ENCODE assay signal across 10 cellular contexts in the genomic region with DNA sequence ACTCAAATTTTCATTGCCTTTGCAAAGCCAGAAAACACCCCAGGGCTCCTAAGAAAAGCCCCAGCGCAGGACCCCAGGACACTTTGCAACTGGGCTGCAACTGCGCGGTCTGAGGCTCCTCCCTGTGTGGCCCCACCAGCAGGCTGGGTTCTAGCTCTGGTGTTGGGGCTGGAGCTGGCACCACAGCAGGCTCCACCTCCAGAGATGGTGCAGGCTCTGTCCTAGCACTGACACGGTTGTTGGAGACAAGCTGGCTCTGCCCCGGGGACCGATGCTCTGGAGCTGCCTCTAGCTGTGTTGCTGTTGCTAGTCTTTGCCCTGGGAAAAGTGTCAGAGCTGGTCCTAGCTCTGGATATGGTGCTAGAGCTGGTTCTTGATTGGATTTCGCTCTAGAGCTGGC. TPM values are rescaled to one million over a fixed set of nuclear protein-coding genes. Genes with fewer than 3 reads are reported as not detected.
DNase-seq lines count a peak whose midpoint lies in the region; ATAC-seq, FAIRE-seq and TF ChIP-seq lines count a peak whose summit lies in the region.
"Had no signal": no experiment of that assay in that cellular context is flagged by ENCODE, and none has a peak within 500 bp of the region (broad histone marks: within the 10 kb centered on the region; RNA-seq: fewer than 3 reads in every experiment).

No MANE protein-coding gene starts in this region.

- H3K79me2 ChIP-seq in ACC112 (ENCODE audit: control insufficient read depth, insufficient read depth, low read length, unreplicated experiment): peaks cover 42% of the 10 kb centered on the region
- H3K79me2 ChIP-seq in GM12878 (ENCODE audit: control insufficient read depth, insufficient read depth, low read length): peaks cover 45% of the 10 kb centered on the region
- peaks cover 37% of the 10 kb centered on the region for H3K79me2 ChIP-seq in mesendoderm (ENCODE audit: control insufficient read depth, insufficient read depth, low read length)

- no peak for DNase-seq in IMR-90
- no peak for DNase-seq in GM12878 (ENCODE audit: low read depth, low spot score)
- no peak for DNase-seq in mesendoderm
- DNase-seq in NCI-H1930 (lab: John Stamatoyannopoulos, UW): no peak
- DNase-seq in GM13976 (ENCODE audit: low spot score): no peak
- no peak for DNase-seq in medulla oblongata (ENCODE audit: extremely low spot score)
- DNase-seq: SJCRH30 had no signal

- no CpG with 5 or more reads among the region's 7 CpGs for WGBS in IMR-90 (ENCODE audit: extremely low coverage in 2 of 2, insufficient read length in 1 of 2), 2 experiments
- WGBS in GM12878 (ENCODE audit: insufficient coverage, insufficient replicate concordance, low lambda C conversion rate, missing lambda C conversion rate): 55% methylated on average over 7 of the region's 7 CpGs
- WGBS in mesendoderm (ENCODE audit: extremely low coverage, insufficient coverage, low lambda C conversion rate): no CpG with 5 or more reads among the region's 7 CpGs

- H4K5ac ChIP-seq in IMR-90 (ENCODE audit: low read depth, low read length) (no peak overlapping the region), mesendoderm (ENCODE audit: low read length) (no peak overlapping the region)

- H4K8ac ChIP-seq in IMR-90 (ENCODE audit: low read depth in 2 of 2, low read length in 2 of 2): peak overlapping the region in 1 of 2 experiments; percentile 84; a peak in 2 of 4 replicates
- no peak overlapping the region for H4K8ac ChIP-seq in mesendoderm (ENCODE audit: low read depth, low read length)

- no peak for ATAC-seq in IMR-90 (ENCODE audit: low read depth)
- peak; percentile 38 for ATAC-seq in GM12878
- ATAC-seq in GM21360 (IDR thresholded peaks at IDR 0.05; ENCODE audit: unreplicated experiment): no peak

- no peak overlapping the region for H2BK15ac ChIP-seq in IMR-90 (ENCODE audit: low read depth, low read length)
- H2BK15ac ChIP-seq in mesendoderm (replicated peaks; ENCODE audit: low read depth): no peak overlapping the region

- POLR2A ChIA-PET in IMR-90 (lab: Charles Lee; ENCODE audit: unreplicated experiment): no interaction called here
- POLR2A ChIA-PET in GM12878 (lab: Charles Lee): interaction anchor here (1.0 to 3.6 kb wide), 7 partner anchors 11 to 49 kb away, joined by 3 to 15 read pairs (median 3); a partner anchor contains a TSS

- peaks cover 15% of the 10 kb centered on the region for H3K9me1 ChIP-seq in IMR-90 (ENCODE audit: insufficient read depth, low read length)

- SMC1A ChIA-PET in GM12878 (lab: Charles Lee; ENCODE audit: uncharacterized antibody, unreplicated experiment): interaction anchor here (1.1 to 1.4 kb wide), 2 partner anchors 11 to 37 kb away, joined by 3 read pairs; no protein-coding TSS in a partner anchor

- TF ChIP-seq CTCF in IMR-90 (conservative IDR thresholded peaks at IDR 0.05; ENCODE audit: low read depth, low read length) (no peak), GM12878 (IDR thresholded peaks at IDR 0.05 in 2 of 3, conservative IDR thresholded peaks at IDR 0.05 in 1 of 3; ENCODE audit: control insufficient read depth in 2 of 3, extremely low read depth in 1 of 3, insufficient read depth in 1 of 3, low read depth in 3 of 3, low read length in 3 of 3) (no peak), GM13976 (IDR thresholded peaks at IDR 0.05; ENCODE audit: borderline replicate concordance, control extremely low read depth, extremely low read depth, insufficient read depth, missing control alignments) (no peak)

- H3K9me3 ChIP-seq in IMR-90 (ENCODE audit: control insufficient read depth, insufficient read depth, low read length) (no peaks in the 10 kb centered on the region), GM12878 (replicated peaks; ENCODE audit: control insufficient read depth, insufficient read depth, low read length) (no peaks in the 10 kb centered on the region)
- H3K9me3 ChIP-seq: SJCRH30 had no signal

- H3K56ac ChIP-seq in IMR-90 (ENCODE audit: extremely low read depth, insufficient read depth, low read length) (no peak overlapping the region), mesendoderm (ENCODE audit: low read length) (peak overlapping the region; percentile 90)

- H3K4ac ChIP-seq in IMR-90 (ENCODE audit: low read depth, low read length): peak overlapping the region; percentile 84; the same call in 1 of the 2 replicates
- no peak overlapping the region for H3K4ac ChIP-seq in mesendoderm (ENCODE audit: low read depth, low read length)

- H4K20me1 ChIP-seq in IMR-90 (ENCODE audit: insufficient read depth, low read length) (peaks cover 38% of the 10 kb centered on the region), GM12878 (ENCODE audit: control insufficient read depth, insufficient read depth) (peaks cover 8% of the 10 kb centered on the region)

- H2AK9ac ChIP-seq in IMR-90 (replicated peaks; ENCODE audit: low read depth, low read length, poor library complexity): peak overlapping the region; percentile 55

- dilution Hi-C loops in IMR-90 (cut with HindIII; ENCODE audit: low sequenced_read_pairs, unreplicated experiment): no loop called here

- H2AK5ac ChIP-seq in IMR-90 (ENCODE audit: low read depth, low read length) (no peak overlapping the region), mesendoderm (ENCODE audit: low read length) (peak overlapping the region; percentile 56)

- H3K4me2 ChIP-seq in IMR-90 (ENCODE audit: low read depth, low read length) (peak overlapping the region; percentile 71), GM12878 (ENCODE audit: control insufficient read depth, insufficient read depth) (peak overlapping the region; percentile 79), mesendoderm (ENCODE audit: low read length) (peak overlapping the region; percentile 47)

- RAD21 ChIA-PET in GM12878 (lab: Charles Lee; ENCODE audit: unreplicated experiment): interaction anchor here (0.8 to 1.2 kb wide), 3 partner anchors 14 to 37 kb away, joined by 3 to 4 read pairs (median 3); a partner anchor contains a TSS

- TF ChIP-seq POLR2A in IMR-90 (IDR thresholded peaks at IDR 0.05; ENCODE audit: low read depth, low read length) (no peak), GM12878 (IDR thresholded peaks at IDR 0.05; ENCODE audit: low read depth, low read length) (no peak)

- peak overlapping the region; percentile 99 for H3K4me3 ChIP-seq in ACC112 (ENCODE audit: low read depth, low read length)
- peak overlapping the region; percentile 98 for H3K4me3 ChIP-seq in IMR-90 (ENCODE audit: insufficient read depth, low read depth, low read length)
- peak overlapping the region; percentile 76 for H3K4me3 ChIP-seq in GM12878
- no peak overlapping the region for H3K4me3 ChIP-seq in mesendoderm (ENCODE audit: low read length)

- no peak for FAIRE-seq in GM12878 (lab: Jason Lieb, UNC)

- no peak overlapping the region for H2BK5ac ChIP-seq in IMR-90 (ENCODE audit: low read depth, low read length, poor library complexity, severe bottlenecking)
- H2BK5ac ChIP-seq in mesendoderm (ENCODE audit: low read length): no peak overlapping the region

- peaks cover 20% of the 10 kb centered on the region for H3K4me1 ChIP-seq in ACC112 (ENCODE audit: control insufficient read depth, insufficient read depth, low read length, unreplicated experiment)
- H3K4me1 ChIP-seq in IMR-90 (ENCODE audit: control insufficient read depth, insufficient read depth, low read length): peaks cover 14% of the 10 kb centered on the region
- peaks cover 13% of the 10 kb centered on the region for H3K4me1 ChIP-seq in GM12878 (ENCODE audit: control insufficient read depth, insufficient read depth, low read length)
- peaks cover 6% of the 10 kb centered on the region for H3K4me1 ChIP-seq in mesendoderm (ENCODE audit: control insufficient read depth, low read depth, low read length)

- intact Hi-C loops in IMR-90 (cut with micrococcal nuclease) (no loop called here), GM12878 (cut with micrococcal nuclease; ENCODE audit: unreplicated experiment) (no loop called here)

- no peak overlapping the region for H2BK20ac ChIP-seq in IMR-90 (ENCODE audit: low read depth, low read length)

- TF ChIP-seq RAD21 in IMR-90 (IDR thresholded peaks at IDR 0.05; ENCODE audit: low read length): no peak
- TF ChIP-seq RAD21 in GM12878 (IDR thresholded peaks at IDR 0.05; ENCODE audit: insufficient read depth, low read depth, low read length): no peak

- no peak overlapping the region for H3K27ac ChIP-seq in ACC112 (ENCODE audit: low read depth, low read length)
- no peak overlapping the region for H3K27ac ChIP-seq in IMR-90 (ENCODE audit: insufficient read depth, low read length)
- H3K27ac ChIP-seq in GM12878 (ENCODE audit: control insufficient read depth, insufficient read depth): peak overlapping the region; percentile 42; the same call in 1 of the 2 replicates
- H3K27ac ChIP-seq in mesendoderm (ENCODE audit: low read depth, low read length): no peak overlapping the region
- H3K27ac ChIP-seq: SJCRH30 had no signal

- BruUV-seq in IMR-90 (replicated peaks; lab: Mats Ljungman, UMichigan): no TSS peak
- no TSS peak for BruUV-seq in GM12878 (replicated peaks; lab: Mats Ljungman, UMichigan)

- peak overlapping the region; percentile 71; the same call in 1 of the 2 replicates for H3K23ac ChIP-seq in IMR-90 (ENCODE audit: low read depth, low read length)
- no peak overlapping the region for H3K23ac ChIP-seq in mesendoderm (ENCODE audit: low read length)

- CTCF ChIA-PET in IMR-90 (lab: Yijun Ruan, JAX) (no interaction called here), GM12878 (lab: Yijun Ruan, JAX) (interaction anchor here (0.6 to 2.4 kb wide), 11 partner anchors 9 to 306 kb away, joined by 3 to 10 read pairs (median 5); a partner anchor contains a TSS)

- H3K18ac ChIP-seq in IMR-90 (ENCODE audit: low read depth, low read length) (no peak overlapping the region), mesendoderm (ENCODE audit: low read length) (no peak overlapping the region)

- TF ChIP-seq EP300 in GM12878 (IDR thresholded peaks at IDR 0.05; ENCODE audit: borderline replicate concordance in 1 of 2, control insufficient read depth in 1 of 2, low read depth in 2 of 2, low read length in 2 of 2): no peak

- H2AFZ ChIP-seq in ACC112 (ENCODE audit: low read length, unreplicated experiment): peak overlapping the region; percentile 79
- peak overlapping the region; percentile 92 for H2AFZ ChIP-seq in IMR-90 (replicated peaks; ENCODE audit: low read length, poor library complexity)
- H2AFZ ChIP-seq in GM12878 (ENCODE audit: control insufficient read depth, low read depth, low read length): peak overlapping the region; percentile 83

- peak overlapping the region; percentile 48 for H3K9ac ChIP-seq in IMR-90 (ENCODE audit: low read depth, low read length)
- H3K9ac ChIP-seq in GM12878 (ENCODE audit: control insufficient read depth, insufficient read depth, low read length): peak overlapping the region; percentile 79; the same call in 1 of the 2 replicates
- peak overlapping the region; percentile 97 for H3K9ac ChIP-seq in mesendoderm (ENCODE audit: low read length)

- H3K36me3 ChIP-seq in ACC112 (ENCODE audit: insufficient read depth, low read length): peaks cover 13% of the 10 kb centered on the region; the same call in 1 of the 2 replicates
- peaks cover 22% of the 10 kb centered on the region for H3K36me3 ChIP-seq in IMR-90 (ENCODE audit: control insufficient read depth, insufficient read depth, low read length)
- H3K36me3 ChIP-seq in GM12878 (ENCODE audit: control insufficient read depth in 2 of 2, insufficient read depth in 2 of 2, low read length in 1 of 2): peaks cover 11 to 13% of the 10 kb centered on the region in 2 experiments; a peak in 3 of 4 replicates
- H3K36me3 ChIP-seq in mesendoderm (ENCODE audit: control insufficient read depth, insufficient read depth, low read length): peaks cover 11% of the 10 kb centered on the region

- H3K79me1 ChIP-seq in IMR-90 (ENCODE audit: low read depth in 1 of 2, low read length in 2 of 2) (peaks cover 22 to 67% of the 10 kb centered on the region in 2 experiments), mesendoderm (ENCODE audit: low read length) (peaks cover 31% of the 10 kb centered on the region)

- H4K91ac ChIP-seq in IMR-90 (ENCODE audit: insufficient read depth, low read depth, low read length): peak overlapping the region; percentile 38; the same call in 1 of the 2 replicates

- H3K14ac ChIP-seq in IMR-90 (replicated peaks; ENCODE audit: low read depth, low read length): no peak overlapping the region

- H2BK120ac ChIP-seq in IMR-90 (ENCODE audit: low read depth, low read length): no peak overlapping the region
- H2BK120ac ChIP-seq in mesendoderm (ENCODE audit: low read depth, low read length): no peak overlapping the region

- H3K27me3 ChIP-seq in ACC112 (ENCODE audit: insufficient read depth, low read length) (no peaks in the 10 kb centered on the region), IMR-90 (ENCODE audit: control insufficient read depth, insufficient read depth, low read length) (no peaks in the 10 kb centered on the region), GM12878 (replicated peaks in 1 of 2; ENCODE audit: control insufficient read depth in 2 of 2, insufficient read depth in 2 of 2, low read length in 1 of 2) (no peaks in the 10 kb centered on the region), mesendoderm (ENCODE audit: insufficient read depth, low read length, poor library complexity) (no peaks in the 10 kb centered on the region)

- in situ Hi-C loops in IMR-90 (cut with MboI; ENCODE audit: low sequenced_read_pairs) (no loop called here), GM12878 (cut with MboI) (no loop called here), GM13976 (cut with MboI; ENCODE audit: low sequenced_read_pairs, unreplicated experiment) (no loop called here)

RNA-seq across cellular contexts. Expression of a gene that starts 13.6 kb away (rescaled TPM):
- total RNA-seq in IMR-90 (2012; rRNA removed) (not detected in 2 replicates), GM12878 (2014; rRNA removed) (0.06 TPM in 1 of 2 replicates, not detected in the other), GM12878 (2014; rRNA removed; fragmentation: Illumina TruSeq; extraction: Trizol) (0.18 and 0.28 TPM in 2 replicates), GM12878 (2021) (0.21 and 0.51 TPM in 2 replicates)
- polyA plus RNA-seq in IMR-90 (2012; rRNA removed) (not detected in 2 replicates), GM12878 (2011; rRNA removed) (1.3 TPM in 2 replicates), GM12878 (2014; fragmentation: Illumina TruSeq; extraction: Trizol) (0.16 TPM in 1 of 2 replicates, not detected in the other), GM12878 (2014; fragmentation: Nextera tagmentation; extraction: Ambion mirVana) (under 1 TPM in 1 of 2 experiments, not detected in 1; 0.11 TPM), GM12878 (2014; rRNA removed) (0.06 and 0.35 TPM in 2 replicates), GM12878 (2016; fragmentation: Nextera tagmentation; extraction: Ambion mirVana) (1 to 10 TPM in 1 of 2 experiments, under 1 TPM in 1; 0.39 to 1.1 TPM)
- 0.03 TPM in 1 of 2 replicates, not detected in the other for polyA plus RNA-seq in IMR-90 (2012; cell fraction: cytosol; rRNA removed)
- polyA plus RNA-seq in IMR-90 (2012; cell fraction: nucleus; rRNA removed; ENCODE audit: low replicate concordance): not detected in 2 replicates
- 1.1 and 1.3 TPM in 2 replicates for total RNA-seq in GM12878 (2013; cell fraction: nucleolus; rRNA removed)
- polyA plus RNA-seq in GM12878 (2011; ENCODE audit: low read depth): 0.14 TPM
- 2.2 TPM in 2 replicates for polyA plus RNA-seq in GM12878 (2011; cell fraction: cytosol; rRNA removed)
- 2.0 and 2.8 TPM in 2 replicates for polyA plus RNA-seq in GM12878 (2011; cell fraction: nucleus; rRNA removed)
- polyA plus RNA-seq in GM12878 (2012): 0.37 and 0.56 TPM in 2 replicates
- 1.2 and 1.7 TPM in 2 replicates for polyA minus RNA-seq in GM12878 (2011; rRNA and poly(A)+ RNA removed)
- 0.67 TPM in 1 of 2 replicates, not detected in the other for polyA minus RNA-seq in GM12878 (2011; cell fraction: cytosol; rRNA and poly(A)+ RNA removed)
- polyA minus RNA-seq in GM12878 (2011; cell fraction: nucleus; rRNA and poly(A)+ RNA removed): 0.19 and 1.1 TPM in 2 replicates
- 0.27 TPM for polyA plus RNA-seq in mesendoderm (2013, experiment 1 of 2)
- polyA plus RNA-seq in mesendoderm (2013, experiment 2 of 2): 0.59 TPM
- total RNA-seq: kidney epithelial cell, SJCRH30 had no signal

RNA-seq across cellular contexts. Expression of a gene that starts 16.8 kb away (rescaled TPM):
- 3.1 and 3.4 TPM in 2 replicates for total RNA-seq in IMR-90 (2012; rRNA removed)
- 7.1 and 8.5 TPM in 2 replicates for polyA plus RNA-seq in IMR-90 (2012; rRNA removed)
- 7.2 and 17.0 TPM in 2 replicates for polyA plus RNA-seq in IMR-90 (2012; cell fraction: cytosol; rRNA removed)
- polyA plus RNA-seq in IMR-90 (2012; cell fraction: nucleus; rRNA removed; ENCODE audit: low replicate concordance): 9.5 and 25.7 TPM in 2 replicates
- 0.32 and 0.58 TPM in 2 replicates for total RNA-seq in GM12878 (2013; cell fraction: nucleolus; rRNA removed)
- total RNA-seq in GM12878 (2014; rRNA removed): 0.11 and 0.28 TPM in 2 replicates
- 0.09 TPM in 2 replicates for total RNA-seq in GM12878 (2014; rRNA removed; fragmentation: Illumina TruSeq; extraction: Trizol)
- total RNA-seq in GM12878 (2021): 0.21 and 0.32 TPM in 2 replicates
- 0.37 TPM for polyA plus RNA-seq in GM12878 (2011; ENCODE audit: low read depth)
- polyA plus RNA-seq in GM12878 (2011; rRNA removed): 0.06 and 0.12 TPM in 2 replicates
- polyA plus RNA-seq in GM12878 (2011; cell fraction: cytosol; rRNA removed): 0.15 and 0.30 TPM in 2 replicates
- 1.1 and 1.4 TPM in 2 replicates for polyA plus RNA-seq in GM12878 (2011; cell fraction: nucleus; rRNA removed)
- polyA plus RNA-seq in GM12878 (2012): 0.85 and 1.1 TPM in 2 replicates
- polyA plus RNA-seq in GM12878 (2014; fragmentation: Illumina TruSeq; extraction: Trizol): not detected in 2 replicates
- polyA plus RNA-seq in GM12878 (2014; fragmentation: Nextera tagmentation; extraction: Ambion mirVana): not detected
- polyA plus RNA-seq in GM12878 (2014; rRNA removed): 0.16 and 0.20 TPM in 2 replicates
- polyA plus RNA-seq in GM12878 (2016; fragmentation: Nextera tagmentation; extraction: Ambion mirVana): under 1 TPM; 0.08 to 0.13 TPM
- polyA minus RNA-seq in GM12878 (2011; rRNA and poly(A)+ RNA removed): 0.15 and 0.22 TPM in 2 replicates
- polyA minus RNA-seq in GM12878 (2011; cell fraction: cytosol; rRNA and poly(A)+ RNA removed): not detected in 2 replicates
- polyA minus RNA-seq in GM12878 (2011; cell fraction: nucleus; rRNA and poly(A)+ RNA removed): 0.12 and 0.19 TPM in 2 replicates
- 17.8 TPM for polyA plus RNA-seq in mesendoderm (2013, experiment 1 of 2)
- polyA plus RNA-seq in mesendoderm (2013, experiment 2 of 2): 18.1 TPM

RNA-seq across cellular contexts. Expression of a gene that starts 19.2 kb away (rescaled TPM):
- not detected in 2 replicates for total RNA-seq in IMR-90 (2012; rRNA removed)
- polyA plus RNA-seq in IMR-90 (2012; rRNA removed): not detected in 2 replicates
- not detected in 2 replicates for polyA plus RNA-seq in IMR-90 (2012; cell fraction: cytosol; rRNA removed)
- not detected in 2 replicates for polyA plus RNA-seq in IMR-90 (2012; cell fraction: nucleus; rRNA removed; ENCODE audit: low replicate concordance)
- total RNA-seq in GM12878 (2013; cell fraction: nucleolus; rRNA removed): not detected in 2 replicates
- not detected in 2 replicates for total RNA-seq in GM12878 (2014; rRNA removed)
- not detected in 2 replicates for total RNA-seq in GM12878 (2014; rRNA removed; fragmentation: Illumina TruSeq; extraction: Trizol)
- total RNA-seq in GM12878 (2021): not detected in 2 replicates
- not detected for polyA plus RNA-seq in GM12878 (2011; ENCODE audit: low read depth)
- not detected in 2 replicates for polyA plus RNA-seq in GM12878 (2011; rRNA removed)
- polyA plus RNA-seq in GM12878 (2011; cell fraction: cytosol; rRNA removed): not detected in 2 replicates
- not detected in 2 replicates for polyA plus RNA-seq in GM12878 (2011; cell fraction: nucleus; rRNA removed)
- polyA plus RNA-seq in GM12878 (2012): not detected in 2 replicates
- polyA plus RNA-seq in GM12878 (2014; fragmentation: Illumina TruSeq; extraction: Trizol): not detected in 2 replicates
- not detected for polyA plus RNA-seq in GM12878 (2014; fragmentation: Nextera tagmentation; extraction: Ambion mirVana)
- not detected in 2 replicates for polyA plus RNA-seq in GM12878 (2014; rRNA removed)
- polyA plus RNA-seq in GM12878 (2016; fragmentation: Nextera tagmentation; extraction: Ambion mirVana): not detected
- polyA minus RNA-seq in GM12878 (2011; rRNA and poly(A)+ RNA removed): not detected in 2 replicates
- not detected in 2 replicates for polyA minus RNA-seq in GM12878 (2011; cell fraction: cytosol; rRNA and poly(A)+ RNA removed)
- not detected in 2 replicates for polyA minus RNA-seq in GM12878 (2011; cell fraction: nucleus; rRNA and poly(A)+ RNA removed)
- not detected for polyA plus RNA-seq in mesendoderm (2013, experiment 1 of 2)
- not detected for polyA plus RNA-seq in mesendoderm (2013, experiment 2 of 2)
- total RNA-seq: kidney epithelial cell, SJCRH30 had no signal

RNA-seq across cellular contexts. Expression of a gene that starts 28.9 kb away (rescaled TPM):
- total RNA-seq in IMR-90 (2012; rRNA removed) (not detected in 2 replicates), GM12878 (2014; rRNA removed) (not detected in 2 replicates), GM12878 (2014; rRNA removed; fragmentation: Illumina TruSeq; extraction: Trizol) (not detected in 2 replicates), GM12878 (2021) (not detected in 2 replicates)
- polyA plus RNA-seq in IMR-90 (2012; rRNA removed) (not detected in 2 replicates), GM12878 (2011; rRNA removed) (not detected in 2 replicates), GM12878 (2014; fragmentation: Illumina TruSeq; extraction: Trizol) (not detected in 2 replicates), GM12878 (2014; fragmentation: Nextera tagmentation; extraction: Ambion mirVana) (not detected), GM12878 (2014; rRNA removed) (not detected in 2 replicates), GM12878 (2016; fragmentation: Nextera tagmentation; extraction: Ambion mirVana) (not detected)
- not detected in 2 replicates for polyA plus RNA-seq in IMR-90 (2012; cell fraction: cytosol; rRNA removed)
- not detected in 2 replicates for polyA plus RNA-seq in IMR-90 (2012; cell fraction: nucleus; rRNA removed; ENCODE audit: low replicate concordance)
- total RNA-seq in GM12878 (2013; cell fraction: nucleolus; rRNA removed): not detected in 2 replicates
- not detected for polyA plus RNA-seq in GM12878 (2011; ENCODE audit: low read depth)
- not detected in 2 replicates for polyA plus RNA-seq in GM12878 (2011; cell fraction: cytosol; rRNA removed)
- polyA plus RNA-seq in GM12878 (2011; cell fraction: nucleus; rRNA removed): not detected in 2 replicates
- polyA plus RNA-seq in GM12878 (2012): not detected in 2 replicates
- polyA minus RNA-seq in GM12878 (2011; rRNA and poly(A)+ RNA removed): not detected in 2 replicates
- not detected in 2 replicates for polyA minus RNA-seq in GM12878 (2011; cell fraction: cytosol; rRNA and poly(A)+ RNA removed)
- polyA minus RNA-seq in GM12878 (2011; cell fraction: nucleus; rRNA and poly(A)+ RNA removed): not detected in 2 replicates
- not detected for polyA plus RNA-seq in mesendoderm (2013, experiment 1 of 2)
- not detected for polyA plus RNA-seq in mesendoderm (2013, experiment 2 of 2)
- total RNA-seq: kidney epithelial cell, SJCRH30 had no signal

RNA-seq across cellular contexts. Expression of a gene that starts 35.2 kb away (rescaled TPM):
- not detected in 2 replicates for total RNA-seq in IMR-90 (2012; rRNA removed)
- polyA plus RNA-seq in IMR-90 (2012; rRNA removed): not detected in 2 replicates
- polyA plus RNA-seq in IMR-90 (2012; cell fraction: cytosol; rRNA removed): not detected in 2 replicates
- polyA plus RNA-seq in IMR-90 (2012; cell fraction: nucleus; rRNA removed; ENCODE audit: low replicate concordance): not detected in 2 replicates
- total RNA-seq in GM12878 (2013; cell fraction: nucleolus; rRNA removed): 0.33 TPM in 1 of 2 replicates, not detected in the other
- 0.22 TPM in 1 of 2 replicates, not detected in the other for total RNA-seq in GM12878 (2014; rRNA removed)
- not detected in 2 replicates for total RNA-seq in GM12878 (2014; rRNA removed; fragmentation: Illumina TruSeq; extraction: Trizol)
- not detected in 2 replicates for total RNA-seq in GM12878 (2021)
- not detected for polyA plus RNA-seq in GM12878 (2011; ENCODE audit: low read depth)
- polyA plus RNA-seq in GM12878 (2011; rRNA removed): not detected in 2 replicates
- polyA plus RNA-seq in GM12878 (2011; cell fraction: cytosol; rRNA removed): 0.05 TPM in 1 of 2 replicates, not detected in the other
- polyA plus RNA-seq in GM12878 (2011; cell fraction: nucleus; rRNA removed): 0.04 TPM in 1 of 2 replicates, not detected in the other
- polyA plus RNA-seq in GM12878 (2012): 0.13 and 0.23 TPM in 2 replicates
- not detected in 2 replicates for polyA plus RNA-seq in GM12878 (2014; fragmentation: Illumina TruSeq; extraction: Trizol)
- not detected for polyA plus RNA-seq in GM12878 (2014; fragmentation: Nextera tagmentation; extraction: Ambion mirVana)
- 0.11 TPM in 1 of 2 replicates, not detected in the other for polyA plus RNA-seq in GM12878 (2014; rRNA removed)
- under 1 TPM; 0.37 to 0.50 TPM for polyA plus RNA-seq in GM12878 (2016; fragmentation: Nextera tagmentation; extraction: Ambion mirVana)
- not detected in 2 replicates for polyA minus RNA-seq in GM12878 (2011; rRNA and poly(A)+ RNA removed)
- not detected in 2 replicates for polyA minus RNA-seq in GM12878 (2011; cell fraction: cytosol; rRNA and poly(A)+ RNA removed)
- polyA minus RNA-seq in GM12878 (2011; cell fraction: nucleus; rRNA and poly(A)+ RNA removed): not detected in 2 replicates
- 0.06 TPM for polyA plus RNA-seq in mesendoderm (2013, experiment 1 of 2)
- polyA plus RNA-seq in mesendoderm (2013, experiment 2 of 2): 0.10 TPM
- total RNA-seq: kidney epithelial cell, SJCRH30 had no signal
